In genomic region chr18:63452751-63453150, GRCh38 we compare ENCODE assay signal across 11 cellular contexts. TPM values are rescaled to one million over a fixed set of nuclear protein-coding genes. Genes with fewer than 3 reads are reported as not detected.
"Had no signal": no experiment of that assay in that cellular context is flagged by ENCODE, and none has a peak within 500 bp of the region (broad histone marks: within the 10 kb centered on the region; RNA-seq: fewer than 3 reads in every experiment).

No MANE protein-coding gene starts in this region.

RNA-seq across cellular contexts. Expression of gene SERPINB5, which starts 24.0 kb away (rescaled TPM):
- total RNA-seq: cardiac septum; chondrocyte; esophagus muscularis mucosa; gastrocnemius medialis; natural killer cell treated with Interleukin-12 subunit alpha and Interleukin-12 subunit beta and Interleukin-15 and Interleukin-18, amount 100 ng/mL, for 72 hours; occipital lobe; psoas muscle; right cardiac atrium; SK-MEL-5; skeletal muscle tissue; T-helper 1 cell treated with Interleukin-12 subunit alpha and Interleukin-12 subunit beta and Interleukin-4 antibody, amounts not matched to agents 30 ng/mL and 1 ng/mL, for 36 hours had no signal
